1 cellular context compared by ENCODE assay signal in the genomic region with DNA sequence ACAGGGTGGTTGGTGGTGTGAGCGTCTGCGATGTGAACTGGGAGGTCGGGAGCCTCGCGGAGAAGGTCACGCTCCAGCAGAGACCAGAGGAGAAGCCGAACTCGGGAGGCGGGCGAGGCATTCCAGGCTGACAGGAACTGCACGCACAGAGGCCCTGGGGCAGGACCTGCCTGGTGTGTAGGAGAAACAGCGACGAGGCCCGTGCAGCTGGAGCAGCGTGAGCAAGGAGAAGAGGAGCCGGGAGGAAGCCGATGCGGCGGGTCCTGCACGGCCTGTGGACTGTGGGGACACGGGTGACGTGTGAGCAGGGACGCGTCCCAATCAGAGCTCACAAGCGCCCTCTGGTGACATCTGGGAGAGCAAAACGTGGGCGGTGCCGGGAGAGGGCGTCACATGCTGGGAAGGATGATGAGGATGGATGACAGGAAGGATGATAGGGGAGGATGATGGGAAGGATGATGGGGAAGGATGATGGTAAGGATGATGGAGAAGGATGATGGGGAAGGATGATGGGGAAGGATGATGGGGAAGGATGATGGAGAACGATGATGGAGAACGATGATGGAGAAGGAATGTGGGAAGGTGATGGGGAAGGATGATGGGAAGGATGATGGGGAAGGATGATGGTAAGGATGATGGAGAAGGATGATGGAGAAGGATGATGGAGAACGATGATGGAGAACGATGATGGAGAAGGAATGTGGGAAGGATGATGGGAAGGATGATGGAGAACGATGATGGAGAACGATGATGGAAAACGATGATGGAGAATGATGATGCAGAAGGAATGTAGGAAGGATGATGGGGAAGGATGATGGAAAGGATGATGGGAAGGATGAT.
TF ChIP-seq lines count a peak whose summit lies in the region.

No MANE protein-coding gene starts in this region.

TF ChIP-seq in H1, 55 proteins besides CTCF, POLR2A, EP300 and RAD21:
- TF ChIP-seq TEAD4 (IDR thresholded peaks at IDR 0.05; ENCODE audit: low read depth, low read length): 0 out of 2 replicates have a peak, but pooled peaks have one; percentile 30
- TF ChIP-seq SIX5 (IDR thresholded peaks at IDR 0.05; ENCODE audit: low read depth, low read length): no peak
- no peak for TF ChIP-seq SP2 (IDR thresholded peaks at IDR 0.05; ENCODE audit: low read length)
- no peak for TF ChIP-seq POU5F1 (IDR thresholded peaks at IDR 0.05; ENCODE audit: low read depth, low read length)
- peak; percentile 73; the same call in 1 of the 2 replicates for TF ChIP-seq BACH1 (IDR thresholded peaks at IDR 0.05; ENCODE audit: low read length)
- TF ChIP-seq CEBPB (IDR thresholded peaks at IDR 0.05; ENCODE audit: low read depth, low read length): no peak
- no peak for TF ChIP-seq PHF8 (conservative IDR thresholded peaks at IDR 0.05; ENCODE audit: low read depth, low read length)
- TF ChIP-seq HDAC2 (IDR thresholded peaks at IDR 0.05; ENCODE audit: borderline replicate concordance in 1 of 2, low read depth in 2 of 2, low read length in 2 of 2): 0 out of 4 replicates have a peak, but pooled peaks have one; percentile 43 to 53
- TF ChIP-seq, protein P1, sequence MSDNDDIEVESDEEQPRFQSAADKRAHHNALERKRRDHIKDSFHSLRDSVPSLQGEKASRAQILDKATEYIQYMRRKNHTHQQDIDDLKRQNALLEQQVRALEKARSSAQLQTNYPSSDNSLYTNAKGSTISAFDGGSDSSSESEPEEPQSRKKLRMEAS (IDR thresholded peaks at IDR 0.05): peak; percentile 54; the same call in 1 of the 2 replicates
- TF ChIP-seq CBX8 (IDR thresholded peaks at IDR 0.05; ENCODE audit: borderline replicate concordance, low read depth, low read length): no peak
- peak in 1 of 2 experiments; percentile 54; a peak in 1 of 4 replicates for TF ChIP-seq SIN3A (conservative IDR thresholded peaks at IDR 0.05 in 1 of 2, IDR thresholded peaks at IDR 0.05 in 1 of 2; ENCODE audit: low read depth in 1 of 2, low read length in 2 of 2)
- TF ChIP-seq CREB1 (IDR thresholded peaks at IDR 0.05): peak; percentile 80
- TF ChIP-seq, protein P2, sequence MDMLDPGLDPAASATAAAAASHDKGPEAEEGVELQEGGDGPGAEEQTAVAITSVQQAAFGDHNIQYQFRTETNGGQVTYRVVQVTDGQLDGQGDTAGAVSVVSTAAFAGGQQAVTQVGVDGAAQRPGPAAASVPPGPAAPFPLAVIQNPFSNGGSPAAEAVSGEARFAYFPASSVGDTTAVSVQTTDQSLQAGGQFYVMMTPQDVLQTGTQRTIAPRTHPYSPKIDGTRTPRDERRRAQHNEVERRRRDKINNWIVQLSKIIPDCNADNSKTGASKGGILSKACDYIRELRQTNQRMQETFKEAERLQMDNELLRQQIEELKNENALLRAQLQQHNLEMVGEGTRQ (IDR thresholded peaks at IDR 0.05; ENCODE audit: low read length): peak; percentile 45; the same call in 1 of the 2 replicates
- TF ChIP-seq KDM1A (IDR thresholded peaks at IDR 0.05; ENCODE audit: borderline replicate concordance, low read length): peak; percentile 72; the same call in 1 of the 2 replicates
- peak; percentile 87 for TF ChIP-seq EGR1 (IDR thresholded peaks at IDR 0.05; ENCODE audit: borderline replicate concordance, low read depth, low read length)
